ENCODE assay signal across 8 cellular contexts in genomic region chr22:26964642-26965041, GRCh38.
"Had no signal": no experiment of that assay in that cellular context is flagged by ENCODE, and none has a peak within 500 bp of the region (broad histone marks: within the 10 kb centered on the region; RNA-seq: fewer than 3 reads in every experiment).

No MANE protein-coding gene starts in this region.

- FAIRE-seq: G401.6, GM12878, GM12891, GM12892, GM18507, GM19239 had no signal

- H3K4me3 ChIP-seq: GM12878 had no signal

- DNase-seq: GDM1, GF-D8 had no signal

- ATAC-seq: GM12878 had no signal
